11 cellular contexts compared by ENCODE assay signal in the genomic region with DNA sequence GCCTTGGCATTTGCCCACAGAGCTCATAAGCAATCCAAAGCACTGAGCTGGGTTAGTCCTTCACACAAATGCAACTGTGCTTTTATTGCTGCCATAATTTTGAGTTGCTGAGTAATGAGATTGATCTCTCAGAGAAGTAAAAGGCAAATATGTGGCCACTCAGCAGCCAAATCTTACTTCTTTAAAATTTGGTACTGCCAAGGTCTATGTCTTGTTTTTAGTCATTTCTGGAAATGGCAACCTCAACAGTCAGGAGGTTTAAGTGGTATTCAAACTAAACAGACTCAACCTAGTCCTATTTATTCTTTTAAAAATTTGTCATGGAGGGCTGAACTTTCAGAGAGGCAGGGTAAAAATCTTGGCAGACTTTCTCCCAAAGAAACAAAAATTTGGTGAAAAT.
"Had no signal": no experiment of that assay in that cellular context is flagged by ENCODE, and none has a peak within 500 bp of the region (broad histone marks: within the 10 kb centered on the region; RNA-seq: fewer than 3 reads in every experiment).

No MANE protein-coding gene starts in this region.

- H3K36me3 ChIP-seq: HAP-1 had no signal

- H3K9me3 ChIP-seq: HAP-1 had no signal

- ATAC-seq: GM23338, HCT116 had no signal

- DNase-seq: GM23248, GOT3, H7, H9, HCEC 1CT, HFFc6 had no signal

- H3K27ac ChIP-seq: GM23248 had no signal

- FAIRE-seq: H1, H54 had no signal

- H3K9ac ChIP-seq: GM23248 had no signal

- H2AFZ ChIP-seq: GM23248, GM23338 had no signal

- H3K4me2 ChIP-seq: GM23338 had no signal

- H3K4me1 ChIP-seq: HAP-1 had no signal

- H3K4me3 ChIP-seq: GM23248, GM23338, HAP-1 had no signal
